15 cellular contexts compared by ENCODE assay signal in genomic region chr22:38221908-38222796, GRCh38. TPM values are rescaled to one million over a fixed set of nuclear protein-coding genes. Genes with fewer than 3 reads are reported as not detected.
A peak's percentile ranks its signal among the peaks of the same experiment; 100 is the strongest.
DNase-seq lines count a peak whose midpoint lies in the region; ATAC-seq and TF ChIP-seq lines count a peak whose summit lies in the region.
"Had no signal": no experiment of that assay in that cellular context is flagged by ENCODE, and none has a peak within 500 bp of the region (broad histone marks: within the 10 kb centered on the region; RNA-seq: fewer than 3 reads in every experiment).

No MANE protein-coding gene starts in this region.

- DNase-seq in stimulated activated naive CD8-positive, alpha-beta T cell treated with anti-CD3 and anti-CD28 coated beads, Interleukin-15, amount 100 ng/mL, for 72 hours = no peak
- no peak for DNase-seq in stimulated activated naive CD8-positive, alpha-beta T cell treated with anti-CD3 and anti-CD28 coated beads, Interleukin-15, Interleukin-2, amounts not matched to agents 100 U/mL and 50 U/mL, for 24 hours
- DNase-seq in nephron progenitor cell = no peak
- DNase-seq in activated gamma-delta T cell treated with Interleukin-2 at 50 U/mL for 16 hours = no peak
- no peak for DNase-seq in activated CD8-positive, alpha-beta T cell treated with anti-CD3 and anti-CD28 coated beads for 36 hours
- no peak for DNase-seq in 8988T
- DNase-seq: GDM1; NCI-H1417; RPMI8226; stimulated activated CD4-positive, alpha-beta T cell treated with anti-CD3 and anti-CD28 coated beads, Interleukin-2, amount 100 ng/mL, for 24 hours had no signal

- peaks cover 8% of the 10 kb centered on the region for H3K36me3 Mint-ChIP-seq in nephron progenitor cell (ENCODE audit: low read depth)
- H3K36me3 Mint-ChIP-seq in activated CD8-positive, alpha-beta T cell treated with anti-CD3 and anti-CD28 coated beads for 36 hours (ENCODE audit: low read depth) = no peaks in the 10 kb centered on the region

- intact Hi-C loops in activated CD8-positive, alpha-beta T cell treated with anti-CD3 and anti-CD28 coated beads for 36 hours (cut with micrococcal nuclease) = no loop called here

- CTCF ChIA-PET in activated CD8-positive, alpha-beta T cell treated with anti-CD3 and anti-CD28 coated beads for 36 hours (lab: Charles Lee) = no interaction called here

- H3K4me3 Mint-ChIP-seq in stimulated activated naive CD8-positive, alpha-beta T cell treated with anti-CD3 and anti-CD28 coated beads, Interleukin-15, amount 100 ng/mL, for 72 hours = no peak overlapping the region
- H3K4me3 Mint-ChIP-seq in nephron progenitor cell = no peak overlapping the region
- no peak overlapping the region for H3K4me3 Mint-ChIP-seq in activated CD8-positive, alpha-beta T cell treated with anti-CD3 and anti-CD28 coated beads for 36 hours
- H3K4me3 Mint-ChIP-seq: neural crest cell had no signal

- POLR2A ChIA-PET in activated CD8-positive, alpha-beta T cell treated with anti-CD3 and anti-CD28 coated beads for 36 hours (lab: Charles Lee) = interaction anchor here (1.3 to 1.7 kb wide), 2 partner anchors 12 to 107 kb away, joined by 3 read pairs; no protein-coding TSS in a partner anchor

- peaks cover 25% of the 10 kb centered on the region for H3K4me1 Mint-ChIP-seq in stimulated activated naive CD8-positive, alpha-beta T cell treated with anti-CD3 and anti-CD28 coated beads, Interleukin-15, amount 100 ng/mL, for 72 hours
- H3K4me1 Mint-ChIP-seq in nephron progenitor cell = peaks cover 20% of the 10 kb centered on the region
- peaks cover 19% of the 10 kb centered on the region for H3K4me1 Mint-ChIP-seq in activated CD8-positive, alpha-beta T cell treated with anti-CD3 and anti-CD28 coated beads for 36 hours (ENCODE audit: low read depth)

- peak overlapping the region; percentile 19 for H3K27ac ChIP-seq in cingulate gyrus (ENCODE audit: low read depth, low read length)
- H3K27ac ChIP-seq: HL-60, KMS-11 had no signal

- no peak overlapping the region for H3K27ac Mint-ChIP-seq in stimulated activated naive CD8-positive, alpha-beta T cell treated with anti-CD3 and anti-CD28 coated beads, Interleukin-15, amount 100 ng/mL, for 72 hours
- peak overlapping the region; percentile 18 for H3K27ac Mint-ChIP-seq in nephron progenitor cell
- no peak overlapping the region for H3K27ac Mint-ChIP-seq in activated CD8-positive, alpha-beta T cell treated with anti-CD3 and anti-CD28 coated beads for 36 hours

- no peaks in the 10 kb centered on the region for H3K9me3 Mint-ChIP-seq in stimulated activated naive CD8-positive, alpha-beta T cell treated with anti-CD3 and anti-CD28 coated beads, Interleukin-15, amount 100 ng/mL, for 72 hours
- no peaks in the 10 kb centered on the region for H3K9me3 Mint-ChIP-seq in nephron progenitor cell
- H3K9me3 Mint-ChIP-seq in activated CD8-positive, alpha-beta T cell treated with anti-CD3 and anti-CD28 coated beads for 36 hours = no peaks in the 10 kb centered on the region
- H3K9me3 Mint-ChIP-seq: neural crest cell had no signal

- no peak for TF ChIP-seq CTCF in nephron progenitor cell (IDR thresholded peaks at IDR 0.05)
- TF ChIP-seq CTCF in activated CD8-positive, alpha-beta T cell treated with anti-CD3 and anti-CD28 coated beads for 36 hours (IDR thresholded peaks at IDR 0.05) = no peak

- H3K27me3 Mint-ChIP-seq in stimulated activated naive CD8-positive, alpha-beta T cell treated with anti-CD3 and anti-CD28 coated beads, Interleukin-15, amount 100 ng/mL, for 72 hours = no peaks in the 10 kb centered on the region
- H3K27me3 Mint-ChIP-seq in nephron progenitor cell (ENCODE audit: low read depth, poor library complexity) = no peaks in the 10 kb centered on the region
- H3K27me3 Mint-ChIP-seq in activated CD8-positive, alpha-beta T cell treated with anti-CD3 and anti-CD28 coated beads for 36 hours = no peaks in the 10 kb centered on the region

- peak; percentile 32 for ATAC-seq in stimulated activated naive CD8-positive, alpha-beta T cell treated with anti-CD3 and anti-CD28 coated beads, Interleukin-15, amount 100 ng/mL, for 72 hours
- ATAC-seq in stimulated activated naive CD8-positive, alpha-beta T cell treated with anti-CD3 and anti-CD28 coated beads, Interleukin-15, Interleukin-2, amounts not matched to agents 100 U/mL and 50 U/mL, for 24 hours = no peak
- no peak for ATAC-seq in activated CD8-positive, alpha-beta T cell treated with anti-CD3 and anti-CD28 coated beads for 36 hours
- ATAC-seq in esophagus mucosa = no peak

RNA-seq across cellular contexts. Expression of gene MAFF, which starts 20.4 kb away (rescaled TPM):
- 10 to 100 TPM; 12.5 to 13.7 TPM for total RNA-seq in activated CD8-positive, alpha-beta T cell treated with anti-CD3 and anti-CD28 coated beads for 36 hours
- total RNA-seq in esophagus mucosa = 35.6 TPM

RNA-seq across cellular contexts. Expression of gene PLA2G6, which starts 40.5 kb away (rescaled TPM):
- total RNA-seq in activated CD8-positive, alpha-beta T cell treated with anti-CD3 and anti-CD28 coated beads for 36 hours = 10 to 100 TPM; 52.4 to 53.6 TPM
- total RNA-seq in esophagus mucosa = 12.8 TPM

RNA-seq across cellular contexts. Expression of gene TMEM184B, which starts 50.7 kb away (rescaled TPM):
- 10 to 100 TPM; 15.7 to 16.8 TPM for total RNA-seq in activated CD8-positive, alpha-beta T cell treated with anti-CD3 and anti-CD28 coated beads for 36 hours
- total RNA-seq in esophagus mucosa = 22.6 TPM
